In the genomic region with DNA sequence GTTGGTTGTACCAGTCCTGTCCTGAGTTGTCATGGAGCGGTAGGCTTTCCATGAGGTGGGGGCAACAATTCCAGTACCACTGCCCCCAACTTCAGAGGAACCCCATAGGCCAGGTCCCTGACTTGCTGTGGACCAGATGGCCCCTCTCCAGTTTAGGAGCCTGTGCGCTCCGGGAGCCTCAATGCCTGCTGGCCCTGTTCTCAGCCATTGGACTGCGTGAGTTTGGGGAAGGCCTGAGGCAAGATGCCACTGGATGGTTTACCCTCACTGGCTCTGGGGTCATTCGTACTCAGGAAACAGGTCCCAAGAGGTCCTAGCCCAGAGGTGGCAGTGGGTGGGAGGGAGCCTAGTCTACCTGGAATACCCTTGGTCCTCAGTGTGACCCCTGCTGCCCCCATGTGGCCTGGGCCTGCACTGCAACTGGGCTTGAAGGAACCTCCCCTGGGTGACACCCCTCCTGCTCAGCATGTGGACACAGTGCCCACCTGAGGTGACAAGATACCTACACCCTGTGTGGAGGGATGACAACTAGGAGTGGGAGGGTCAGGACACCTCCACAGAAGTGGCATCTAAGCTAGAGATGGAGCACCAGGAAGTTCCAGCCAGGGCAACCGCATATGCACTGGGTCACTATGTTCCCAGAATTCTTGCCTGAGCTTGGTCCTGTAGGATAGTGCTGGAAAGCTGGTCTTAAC, we compare ENCODE assay signal across 8 cellular contexts. TPM values are rescaled to one million over a fixed set of nuclear protein-coding genes. Genes with fewer than 3 reads are reported as not detected.
A peak's percentile ranks its signal among the peaks of the same experiment; 100 is the strongest.
DNase-seq lines count a peak whose midpoint lies in the region; ATAC-seq and TF ChIP-seq lines count a peak whose summit lies in the region.

No MANE protein-coding gene starts in this region.

- H3K4me1 ChIP-seq in SJSA1 (replicated peaks) (no peaks in the 10 kb centered on the region), prostate gland (replicated peaks) (no peaks in the 10 kb centered on the region)

- intact Hi-C loops in prostate gland (cut with DNase I): no loop called here

- DNase-seq in NCI-H1417 (lab: John Stamatoyannopoulos, UW) (peak; percentile 75 to 82 (median 79)), NCI-H1417 treated with DMSO at 0.1 percent for 48 hours (lab: John Stamatoyannopoulos, UW) (no peak), Kasumi-1 (lab: John Stamatoyannopoulos, UW) (peak; percentile 42 to 51), SJSA1 (ENCODE audit: low read depth in 1 of 2, low spot score in 2 of 2) (peak; percentile 57 to 81), activated gamma-delta T cell treated with Interleukin-2 at 50 U/mL for 16 hours (peak; percentile 94), glomerular visceral epithelial cell (ENCODE audit: extremely low spot score) (peak; percentile 82), prostate gland (ENCODE audit: low spot score) (peak; percentile 80)

- TF ChIP-seq CTCF in prostate gland (IDR thresholded peaks at IDR 0.05): peak; percentile 70 to 96 (median 92)

- H3K9me3 ChIP-seq in SJSA1 (replicated peaks) (no peaks in the 10 kb centered on the region), prostate gland (no peaks in the 10 kb centered on the region)

- no peaks in the 10 kb centered on the region for H3K27me3 ChIP-seq in SJSA1 (replicated peaks)
- H3K27me3 ChIP-seq in prostate gland (replicated peaks; ENCODE audit: insufficient read depth): no peaks in the 10 kb centered on the region

- WGBS in prostate gland: 76% methylated on average over 6 of the region's 6 CpGs

- H3K4me3 ChIP-seq in SJSA1 (no peak overlapping the region), prostate gland (no peak overlapping the region)

- no peak for TF ChIP-seq POLR2A in prostate gland (IDR thresholded peaks at IDR 0.05)

- ATAC-seq in HG03469 (IDR thresholded peaks at IDR 0.05; ENCODE audit: unreplicated experiment): no peak

- H3K36me3 ChIP-seq in SJSA1: peaks cover 51% of the 10 kb centered on the region
- peaks cover 0 to 13% of the 10 kb centered on the region in 2 donors for H3K36me3 ChIP-seq in prostate gland

- H3K27ac ChIP-seq in SJSA1 (no peak overlapping the region), prostate gland (no peak overlapping the region)

RNA-seq across cellular contexts. Expression of a gene that starts 6.0 kb away (rescaled TPM):
- total RNA-seq in SJSA1 (2014; rRNA removed; shearing (Covaris generic)): 0.55 and 2.5 TPM in 2 replicates
- 1 to 10 TPM in 1 of 2 donors, under 1 TPM in 1; 0.32 to 8.4 TPM for total RNA-seq in prostate gland

RNA-seq across cellular contexts. Expression of a gene that starts 6.4 kb away (rescaled TPM):
- total RNA-seq in SJSA1 (2014; rRNA removed; shearing (Covaris generic)): 17.9 and 23.0 TPM in 2 replicates
- total RNA-seq in prostate gland: 10 to 100 TPM; 36.6 to 48.5 TPM

RNA-seq across cellular contexts. Expression of a gene that starts 17.1 kb away (rescaled TPM):
- not detected in 2 replicates for total RNA-seq in SJSA1 (2014; rRNA removed; shearing (Covaris generic))
- under 1 TPM in 1 of 2 donors, not detected in 1; 0.85 TPM for total RNA-seq in prostate gland

RNA-seq across cellular contexts. Expression of a gene that starts 26.9 kb away (rescaled TPM):
- total RNA-seq in SJSA1 (2014; rRNA removed; shearing (Covaris generic)): 13.0 and 21.5 TPM in 2 replicates
- 100 to 1,000 TPM in 1 of 2 donors, 10 to 100 TPM in 1; 64.6 to 145 TPM for total RNA-seq in prostate gland

RNA-seq across cellular contexts. Expression of a gene that starts 29.5 kb away (rescaled TPM):
- 12.1 and 16.1 TPM in 2 replicates for total RNA-seq in SJSA1 (2014; rRNA removed; shearing (Covaris generic))
- total RNA-seq in prostate gland: 10 to 100 TPM; 22.8 to 30.7 TPM
